34 cellular contexts compared by ENCODE assay signal in genomic region chr1:55045430-55045829, GRCh38. TPM values are rescaled to one million over a fixed set of nuclear protein-coding genes. Genes with fewer than 3 reads are reported as not detected.
"Had no signal": no experiment of that assay in that cellular context is flagged by ENCODE, and none has a peak within 500 bp of the region (broad histone marks: within the 10 kb centered on the region; RNA-seq: fewer than 3 reads in every experiment).

No MANE protein-coding gene starts in this region.

- H3K36me3 ChIP-seq: brain microvascular endothelial cell, colonic mucosa, heart left ventricle, WERI-Rb-1 had no signal

- ATAC-seq: activated CD4-positive, CD25-positive, alpha-beta regulatory T cell treated with anti-CD3 and anti-CD28 coated beads, Interleukin-2, amount 50 U/mL, for 24 hours; activated CD8-positive, alpha-beta T cell treated with anti-CD3 and anti-CD28 coated beads for 36 hours; activated T-cell treated with anti-CD3 and anti-CD28 coated beads, Interleukin-2, amount 50 U/mL, for 4 hours; activated T-helper 17 cell treated with anti-CD3 and anti-CD28 coated beads, Interleukin-2, amount 50 U/mL, for 72 hours; heart left ventricle; T-helper 17 cell had no signal

- DNase-seq: activated B cell treated with CpG ODN at 0.5 μM for 24 hours; activated CD4-positive, alpha-beta T cell treated with anti-CD3 and anti-CD28 coated beads for 48 hours; activated CD4-positive, alpha-beta T cell treated with anti-CD3 and anti-CD28 coated beads, Interleukin-2, amount 50 U/mL, for 1 hour; activated CD4-positive, alpha-beta T cell treated with anti-CD3 and anti-CD28 coated beads, Interleukin-2, amount 50 U/mL, for 48 hours; activated CD8-positive, alpha-beta memory T cell treated with anti-CD3 and anti-CD28 coated beads for 24 hours; activated CD8-positive, alpha-beta T cell treated with anti-CD3 and anti-CD28 coated beads for 36 hours; activated effector memory CD4-positive, alpha-beta T cell treated with Interleukin-2 at 50 U/mL for 16 hours; activated gamma-delta T cell treated with Interleukin-2 at 50 U/mL for 16 hours; activated naive CD4-positive, alpha-beta T cell treated with anti-CD3 and anti-CD28 coated beads, Interleukin-2, amount 50 U/mL, for 16 hours; activated naive CD4-positive, alpha-beta T cell treated with Interleukin-2 at 50 U/mL for 16 hours; activated T-cell treated with anti-CD3 and anti-CD28 coated beads, Interleukin-2, amount 50 U/mL, for 4 hours; amniotic stem cell; anterior cingulate cortex; brain microvascular endothelial cell; caudate nucleus; colonic mucosa; effector CD8-positive, alpha-beta T cell; esophagus squamous epithelium; foreskin melanocyte; glutamatergic neuron; heart left ventricle; T-helper 17 cell; T1000; WERI-Rb-1 had no signal

- H3K27me3 ChIP-seq: colonic mucosa had no signal

- H3K9me3 ChIP-seq: colonic mucosa, esophagus squamous epithelium, heart left ventricle had no signal

- H3K4me1 ChIP-seq: colonic mucosa had no signal

- H3K27ac ChIP-seq: brain microvascular endothelial cell, colonic mucosa, epithelial cell of prostate, esophagus squamous epithelium, heart left ventricle, WERI-Rb-1 had no signal

- H3K4me3 ChIP-seq: colonic mucosa, esophagus squamous epithelium, heart left ventricle had no signal

RNA-seq across cellular contexts. Expression of gene PCSK9, which starts 6.1 kb away (rescaled TPM):
- total RNA-seq: activated B cell treated with CpG ODN at 0.5 μM for 24 hours; activated CD8-positive, alpha-beta T cell treated with anti-CD3 and anti-CD28 coated beads for 36 hours; activated T-helper 17 cell treated with anti-CD3 and anti-CD28 coated beads, Interleukin-2, amount 50 U/mL, for 72 hours; T-helper 17 cell had no signal

RNA-seq across cellular contexts. Expression of gene BSND, which starts 46.7 kb away (rescaled TPM):
- total RNA-seq: activated B cell treated with CpG ODN at 0.5 μM for 24 hours; activated CD8-positive, alpha-beta T cell treated with anti-CD3 and anti-CD28 coated beads for 36 hours; activated T-cell treated with anti-CD3 and anti-CD28 coated beads, Interleukin-2, amount 50 U/mL, for 4 hours; astrocyte; bronchial epithelial cell; colonic mucosa; dermis microvascular lymphatic vessel endothelial cell; endothelial cell of umbilical vein; esophagus squamous epithelium; fibroblast of lung; fibroblast of villous mesenchyme; heart left ventricle had no signal
- polyA plus RNA-seq: endothelial cell of umbilical vein, esophagus, fibroblast of lung, heart left ventricle had no signal
